In genomic region chr16:85562102-85562786, GRCh38 we compare ENCODE assay signal across 1 cellular context.
TF ChIP-seq lines count a peak whose summit lies in the region.

No MANE protein-coding gene starts in this region.

TF ChIP-seq in WTC11, 78 proteins besides CTCF, POLR2A, EP300 and RAD21 (continued from another document):
- TF ChIP-seq, protein P1, sequence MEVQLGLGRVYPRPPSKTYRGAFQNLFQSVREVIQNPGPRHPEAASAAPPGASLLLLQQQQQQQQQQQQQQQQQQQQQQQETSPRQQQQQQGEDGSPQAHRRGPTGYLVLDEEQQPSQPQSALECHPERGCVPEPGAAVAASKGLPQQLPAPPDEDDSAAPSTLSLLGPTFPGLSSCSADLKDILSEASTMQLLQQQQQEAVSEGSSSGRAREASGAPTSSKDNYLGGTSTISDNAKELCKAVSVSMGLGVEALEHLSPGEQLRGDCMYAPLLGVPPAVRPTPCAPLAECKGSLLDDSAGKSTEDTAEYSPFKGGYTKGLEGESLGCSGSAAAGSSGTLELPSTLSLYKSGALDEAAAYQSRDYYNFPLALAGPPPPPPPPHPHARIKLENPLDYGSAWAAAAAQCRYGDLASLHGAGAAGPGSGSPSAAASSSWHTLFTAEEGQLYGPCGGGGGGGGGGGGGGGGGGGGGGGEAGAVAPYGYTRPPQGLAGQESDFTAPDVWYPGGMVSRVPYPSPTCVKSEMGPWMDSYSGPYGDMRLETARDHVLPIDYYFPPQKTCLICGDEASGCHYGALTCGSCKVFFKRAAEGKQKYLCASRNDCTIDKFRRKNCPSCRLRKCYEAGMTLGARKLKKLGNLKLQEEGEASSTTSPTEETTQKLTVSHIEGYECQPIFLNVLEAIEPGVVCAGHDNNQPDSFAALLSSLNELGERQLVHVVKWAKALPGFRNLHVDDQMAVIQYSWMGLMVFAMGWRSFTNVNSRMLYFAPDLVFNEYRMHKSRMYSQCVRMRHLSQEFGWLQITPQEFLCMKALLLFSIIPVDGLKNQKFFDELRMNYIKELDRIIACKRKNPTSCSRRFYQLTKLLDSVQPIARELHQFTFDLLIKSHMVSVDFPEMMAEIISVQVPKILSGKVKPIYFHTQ (CRISPR knock-in tag; IDR thresholded peaks at IDR 0.05), result no peak
- no peak for TF ChIP-seq ZNF396 (CRISPR knock-in tag; IDR thresholded peaks at IDR 0.05; ENCODE audit: borderline replicate concordance)
- TF ChIP-seq, protein P2, sequence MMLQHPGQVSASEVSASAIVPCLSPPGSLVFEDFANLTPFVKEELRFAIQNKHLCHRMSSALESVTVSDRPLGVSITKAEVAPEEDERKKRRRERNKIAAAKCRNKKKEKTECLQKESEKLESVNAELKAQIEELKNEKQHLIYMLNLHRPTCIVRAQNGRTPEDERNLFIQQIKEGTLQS (CRISPR knock-in tag; conservative IDR thresholded peaks at IDR 0.05), result no peak
- TF ChIP-seq, protein P3, sequence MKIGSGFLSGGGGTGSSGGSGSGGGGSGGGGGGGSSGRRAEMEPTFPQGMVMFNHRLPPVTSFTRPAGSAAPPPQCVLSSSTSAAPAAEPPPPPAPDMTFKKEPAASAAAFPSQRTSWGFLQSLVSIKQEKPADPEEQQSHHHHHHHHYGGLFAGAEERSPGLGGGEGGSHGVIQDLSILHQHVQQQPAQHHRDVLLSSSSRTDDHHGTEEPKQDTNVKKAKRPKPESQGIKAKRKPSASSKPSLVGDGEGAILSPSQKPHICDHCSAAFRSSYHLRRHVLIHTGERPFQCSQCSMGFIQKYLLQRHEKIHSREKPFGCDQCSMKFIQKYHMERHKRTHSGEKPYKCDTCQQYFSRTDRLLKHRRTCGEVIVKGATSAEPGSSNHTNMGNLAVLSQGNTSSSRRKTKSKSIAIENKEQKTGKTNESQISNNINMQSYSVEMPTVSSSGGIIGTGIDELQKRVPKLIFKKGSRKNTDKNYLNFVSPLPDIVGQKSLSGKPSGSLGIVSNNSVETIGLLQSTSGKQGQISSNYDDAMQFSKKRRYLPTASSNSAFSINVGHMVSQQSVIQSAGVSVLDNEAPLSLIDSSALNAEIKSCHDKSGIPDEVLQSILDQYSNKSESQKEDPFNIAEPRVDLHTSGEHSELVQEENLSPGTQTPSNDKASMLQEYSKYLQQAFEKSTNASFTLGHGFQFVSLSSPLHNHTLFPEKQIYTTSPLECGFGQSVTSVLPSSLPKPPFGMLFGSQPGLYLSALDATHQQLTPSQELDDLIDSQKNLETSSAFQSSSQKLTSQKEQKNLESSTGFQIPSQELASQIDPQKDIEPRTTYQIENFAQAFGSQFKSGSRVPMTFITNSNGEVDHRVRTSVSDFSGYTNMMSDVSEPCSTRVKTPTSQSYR (CRISPR knock-in tag; IDR thresholded peaks at IDR 0.05), result no peak
- TF ChIP-seq JAZF1 (CRISPR knock-in tag; IDR thresholded peaks at IDR 0.05), result no peak
- no peak for TF ChIP-seq TCF7 (CRISPR knock-in tag; IDR thresholded peaks at IDR 0.05; ENCODE audit: low read depth)
- no peak for TF ChIP-seq FOXK1 (CRISPR knock-in tag; IDR thresholded peaks at IDR 0.05)
- no peak for TF ChIP-seq PREB (CRISPR knock-in tag; IDR thresholded peaks at IDR 0.05; ENCODE audit: borderline replicate concordance)
- TF ChIP-seq GTF2I (CRISPR knock-in tag; conservative IDR thresholded peaks at IDR 0.05), result no peak
- TF ChIP-seq JUN (CRISPR knock-in tag; IDR thresholded peaks at IDR 0.05), result no peak
- TF ChIP-seq, protein P4, sequence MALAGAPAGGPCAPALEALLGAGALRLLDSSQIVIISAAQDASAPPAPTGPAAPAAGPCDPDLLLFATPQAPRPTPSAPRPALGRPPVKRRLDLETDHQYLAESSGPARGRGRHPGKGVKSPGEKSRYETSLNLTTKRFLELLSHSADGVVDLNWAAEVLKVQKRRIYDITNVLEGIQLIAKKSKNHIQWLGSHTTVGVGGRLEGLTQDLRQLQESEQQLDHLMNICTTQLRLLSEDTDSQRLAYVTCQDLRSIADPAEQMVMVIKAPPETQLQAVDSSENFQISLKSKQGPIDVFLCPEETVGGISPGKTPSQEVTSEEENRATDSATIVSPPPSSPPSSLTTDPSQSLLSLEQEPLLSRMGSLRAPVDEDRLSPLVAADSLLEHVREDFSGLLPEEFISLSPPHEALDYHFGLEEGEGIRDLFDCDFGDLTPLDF (CRISPR knock-in tag; IDR thresholded peaks at IDR 0.05), result no peak
